Comparison of ENCODE assay signal across 1 cellular context in the genomic region with DNA sequence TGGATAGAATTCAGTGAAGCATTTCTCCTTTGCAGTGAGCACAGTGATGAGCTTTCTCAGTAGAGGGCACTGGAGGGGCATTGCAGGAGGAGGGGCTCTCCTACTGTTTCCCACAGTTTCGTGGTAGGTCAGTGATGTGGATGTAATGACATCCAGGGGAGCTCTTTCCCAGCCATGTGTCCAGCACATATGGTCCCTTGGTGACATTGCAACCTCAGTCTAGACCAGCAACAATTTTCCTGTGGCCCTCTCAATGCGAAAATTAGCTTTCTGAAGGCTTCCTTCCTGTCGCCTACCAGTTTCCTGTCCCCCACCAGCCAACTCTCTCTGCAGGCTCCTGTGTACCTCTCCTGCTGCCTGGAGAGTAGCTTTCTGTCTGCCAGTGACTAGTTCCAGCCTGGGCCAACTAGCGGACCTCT.
TF ChIP-seq lines count a peak whose summit lies in the region.

No MANE protein-coding gene starts in this region.

TF ChIP-seq in HepG2, 621 proteins besides CTCF, POLR2A, EP300 and RAD21:
- TF ChIP-seq, protein P1, sequence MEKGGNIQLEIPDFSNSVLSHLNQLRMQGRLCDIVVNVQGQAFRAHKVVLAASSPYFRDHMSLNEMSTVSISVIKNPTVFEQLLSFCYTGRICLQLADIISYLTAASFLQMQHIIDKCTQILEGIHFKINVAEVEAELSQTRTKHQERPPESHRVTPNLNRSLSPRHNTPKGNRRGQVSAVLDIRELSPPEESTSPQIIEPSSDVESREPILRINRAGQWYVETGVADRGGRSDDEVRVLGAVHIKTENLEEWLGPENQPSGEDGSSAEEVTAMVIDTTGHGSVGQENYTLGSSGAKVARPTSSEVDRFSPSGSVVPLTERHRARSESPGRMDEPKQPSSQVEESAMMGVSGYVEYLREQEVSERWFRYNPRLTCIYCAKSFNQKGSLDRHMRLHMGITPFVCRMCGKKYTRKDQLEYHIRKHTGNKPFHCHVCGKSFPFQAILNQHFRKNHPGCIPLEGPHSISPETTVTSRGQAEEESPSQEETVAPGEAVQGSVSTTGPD (CRISPR knock-in tag; IDR thresholded peaks at IDR 0.05): peak; percentile 53; the same call in 1 of the 2 replicates
- peak; percentile 46 for TF ChIP-seq STAG1 (CRISPR knock-in tag; IDR thresholded peaks at IDR 0.05)
- TF ChIP-seq, protein P2, sequence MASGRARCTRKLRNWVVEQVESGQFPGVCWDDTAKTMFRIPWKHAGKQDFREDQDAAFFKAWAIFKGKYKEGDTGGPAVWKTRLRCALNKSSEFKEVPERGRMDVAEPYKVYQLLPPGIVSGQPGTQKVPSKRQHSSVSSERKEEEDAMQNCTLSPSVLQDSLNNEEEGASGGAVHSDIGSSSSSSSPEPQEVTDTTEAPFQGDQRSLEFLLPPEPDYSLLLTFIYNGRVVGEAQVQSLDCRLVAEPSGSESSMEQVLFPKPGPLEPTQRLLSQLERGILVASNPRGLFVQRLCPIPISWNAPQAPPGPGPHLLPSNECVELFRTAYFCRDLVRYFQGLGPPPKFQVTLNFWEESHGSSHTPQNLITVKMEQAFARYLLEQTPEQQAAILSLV (CRISPR knock-in tag; IDR thresholded peaks at IDR 0.05; ENCODE audit: borderline replicate concordance): no peak
